ENCODE assay signal across 1 cellular context in the genomic region with DNA sequence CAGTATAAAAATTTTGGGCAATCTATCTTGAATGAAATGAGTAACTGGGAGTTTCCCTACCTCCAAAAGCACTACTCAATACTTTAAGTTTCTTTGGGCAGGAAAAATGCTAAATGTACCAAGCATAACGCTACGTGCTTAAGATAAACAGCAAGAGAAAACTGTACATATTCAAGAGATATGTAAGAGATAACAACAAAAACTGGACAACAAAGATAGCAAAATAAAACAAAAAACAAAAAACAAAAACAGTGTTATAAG.
TF ChIP-seq lines count a peak whose summit lies in the region.

No MANE protein-coding gene starts in this region.

TF ChIP-seq in HepG2, 621 proteins besides CTCF, POLR2A, EP300 and RAD21:
- TF ChIP-seq, protein P1, sequence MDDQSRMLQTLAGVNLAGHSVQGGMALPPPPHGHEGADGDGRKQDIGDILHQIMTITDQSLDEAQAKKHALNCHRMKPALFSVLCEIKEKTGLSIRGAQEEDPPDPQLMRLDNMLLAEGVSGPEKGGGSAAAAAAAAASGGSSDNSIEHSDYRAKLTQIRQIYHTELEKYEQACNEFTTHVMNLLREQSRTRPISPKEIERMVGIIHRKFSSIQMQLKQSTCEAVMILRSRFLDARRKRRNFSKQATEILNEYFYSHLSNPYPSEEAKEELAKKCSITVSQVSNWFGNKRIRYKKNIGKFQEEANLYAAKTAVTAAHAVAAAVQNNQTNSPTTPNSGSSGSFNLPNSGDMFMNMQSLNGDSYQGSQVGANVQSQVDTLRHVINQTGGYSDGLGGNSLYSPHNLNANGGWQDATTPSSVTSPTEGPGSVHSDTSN (CRISPR knock-in tag; IDR thresholded peaks at IDR 0.05; ENCODE audit: borderline replicate concordance), result no peak
- no peak for TF ChIP-seq ZNF432 (CRISPR knock-in tag; IDR thresholded peaks at IDR 0.05; ENCODE audit: borderline replicate concordance)
